35 cellular contexts compared by ENCODE assay signal in genomic region chr12:20576528-20576927, GRCh38.
"Had no signal": no experiment of that assay in that cellular context is flagged by ENCODE, and none has a peak within 500 bp of the region (broad histone marks: within the 10 kb centered on the region; RNA-seq: fewer than 3 reads in every experiment).

No MANE protein-coding gene starts in this region.

- H3K36me3 ChIP-seq: MG63 had no signal

- H3K27ac ChIP-seq: KMS-11 had no signal

- H3K9me3 ChIP-seq: MG63 had no signal

- H3K4me2 ChIP-seq: KMS-11 had no signal

- H3K27me3 ChIP-seq: MG63 had no signal

- H3K4me3 ChIP-seq: MG63 had no signal

- H3K9ac ChIP-seq: KMS-11 had no signal

- DNase-seq: Karpas-422, Kasumi-1, MG63, MM.1S, MV-4-11, NCI-H1048, NCI-H1092, NCI-H1092 treated with DMSO at 0.1 percent for 48 hours, NCI-H1105, NCI-H1105 treated with DMSO at 0.1 percent for 48 hours, NCI-H1417, NCI-H1417 treated with DMSO at 0.1 percent for 48 hours, NCI-H1436, NCI-H1436 treated with DMSO at 0.1 percent for 48 hours, NCI-H146, NCI-H1694, NCI-H1694 treated with DMSO at 0.1 percent for 48 hours, NCI-H187, NCI-H187 treated with DMSO at 0.1 percent for 48 hours, NCI-H1930, NCI-H2029, NCI-H2029 treated with DMSO at 0.1 percent for 48 hours, NCI-H2081, NCI-H2081 treated with DMSO at 0.1 percent for 48 hours, NCI-H2107, NCI-H2171, NCI-H2171 treated with DMSO at 0.1 percent for 48 hours, NCI-H2227 treated with DMSO at 0.1 percent for 48 hours, NCI-H226, NCI-H345, NCI-H446, NCI-H446 treated with DMSO at 0.1 percent for 48 hours, NCI-H510A, NCI-H510A treated with DMSO at 0.1 percent for 48 hours had no signal
